Comparison of ENCODE assay signal across 1 cellular context in genomic region chr1:96520542-96520941, GRCh38.
TF ChIP-seq lines count a peak whose summit lies in the region.

No MANE protein-coding gene starts in this region.

TF ChIP-seq in H1, 55 proteins besides CTCF, POLR2A, EP300 and RAD21 (continued from another document):
- TF ChIP-seq KDM4A (IDR thresholded peaks at IDR 0.05; ENCODE audit: low read depth, low read length, severe bottlenecking) (no peak), RXRA (IDR thresholded peaks at IDR 0.05; ENCODE audit: insufficient read depth, low read depth, low read length) (no peak), CHD2 (IDR thresholded peaks at IDR 0.05; ENCODE audit: low read length) (no peak), CTBP2 (IDR thresholded peaks at IDR 0.05; ENCODE audit: borderline replicate concordance, insufficient read depth, insufficient read length, low read length) (no peak), SP1 (IDR thresholded peaks at IDR 0.05; ENCODE audit: low read depth, low read length) (no peak), EGR1 (IDR thresholded peaks at IDR 0.05; ENCODE audit: borderline replicate concordance, low read depth, low read length) (no peak)
TF ChIP-seq in H1: peak in this region for 0.
